In genomic region chr1:156881101-156881500, GRCh38 we compare ENCODE assay signal across 22 cellular contexts. TPM values are rescaled to one million over a fixed set of nuclear protein-coding genes. Genes with fewer than 3 reads are reported as not detected.
DNase-seq lines count a peak whose midpoint lies in the region; ATAC-seq, FAIRE-seq and TF ChIP-seq lines count a peak whose summit lies in the region.
"Had no signal": no experiment of that assay in that cellular context is flagged by ENCODE, and none has a peak within 500 bp of the region (broad histone marks: within the 10 kb centered on the region; RNA-seq: fewer than 3 reads in every experiment).

No MANE protein-coding gene starts in this region.

- H3K79me2 ChIP-seq in K562 (ENCODE audit: control insufficient read depth, insufficient read depth, low read length) = no peaks in the 10 kb centered on the region

- FAIRE-seq in K562 (lab: Jason Lieb, UNC) = peak; percentile 44

- DNase-seq in stimulated activated naive CD8-positive, alpha-beta T cell treated with anti-CD3 and anti-CD28 coated beads, Interleukin-15, amount 100 ng/mL, for 72 hours = no peak
- DNase-seq in K562 (ENCODE audit: extremely low read depth in 1 of 4, low spot score in 3 of 4) = no peak
- no peak for DNase-seq in nephron progenitor cell
- DNase-seq in anterior cingulate cortex (lab: John Stamatoyannopoulos, UW) = no peak
- DNase-seq in activated gamma-delta T cell treated with Interleukin-2 at 50 U/mL for 16 hours = no peak
- DNase-seq in HuH-7 (ENCODE audit: low spot score) = no peak
- DNase-seq: 8988T; Calu3; CD8-positive, alpha-beta T cell; DMS79 treated with DMSO at 0.1 percent for 48 hours; GF-D8; GOT3; H7; HFFc6 had no signal

- no peak overlapping the region for H3K4me3 Mint-ChIP-seq in stimulated activated naive CD8-positive, alpha-beta T cell treated with anti-CD3 and anti-CD28 coated beads, Interleukin-15, Interleukin-2, amounts not matched to agents 100 ng/mL and 50 ng/mL, for 24 hours
- no peak overlapping the region for H3K4me3 Mint-ChIP-seq in stimulated activated naive CD8-positive, alpha-beta T cell treated with anti-CD3 and anti-CD28 coated beads, Interleukin-15, amount 100 ng/mL, for 72 hours
- H3K4me3 Mint-ChIP-seq in nephron progenitor cell = no peak overlapping the region
- H3K4me3 Mint-ChIP-seq: CD8-positive, alpha-beta T cell; HFFc6 had no signal

- no peaks in the 10 kb centered on the region for H3K9me1 ChIP-seq in K562 (ENCODE audit: control insufficient read depth, insufficient read depth, low read length)

- no peak for TF ChIP-seq RAD21 in K562 (CRISPR knock-in tag; conservative IDR thresholded peaks at IDR 0.05 in 1 of 2, IDR thresholded peaks at IDR 0.05 in 1 of 2)

- no peaks in the 10 kb centered on the region for H3K36me3 Mint-ChIP-seq in stimulated activated naive CD8-positive, alpha-beta T cell treated with anti-CD3 and anti-CD28 coated beads, Interleukin-15, Interleukin-2, amounts not matched to agents 100 ng/mL and 50 ng/mL, for 24 hours (ENCODE audit: low read depth)
- no peaks in the 10 kb centered on the region for H3K36me3 Mint-ChIP-seq in nephron progenitor cell (ENCODE audit: low read depth)
- H3K36me3 Mint-ChIP-seq: CD8-positive, alpha-beta T cell had no signal

- H3K36me3 ChIP-seq in K562 (ENCODE audit: control insufficient read depth, insufficient read depth, low read length) = no peaks in the 10 kb centered on the region; the same call in 2 of the 3 replicates
- H3K36me3 ChIP-seq: BLaER1 treated with 17β-estradiol and CSF1 and Interleukin-3, amounts not matched to agents 10 nM and 100 nM had no signal

- WGBS in K562 (ENCODE audit: insufficient coverage, low coverage, missing lambda C conversion rate) = 67% methylated on average over 9 of the region's 10 CpGs

- H3K9me3 ChIP-seq in K562 (replicated peaks; ENCODE audit: control insufficient read depth, insufficient read depth, low read depth, low read length) = no peaks in the 10 kb centered on the region
- H3K9me3 ChIP-seq: BLaER1 treated with 17β-estradiol and CSF1 and Interleukin-3, amounts not matched to agents 10 nM and 100 nM had no signal

- H3K27me3 Mint-ChIP-seq in stimulated activated naive CD8-positive, alpha-beta T cell treated with anti-CD3 and anti-CD28 coated beads, Interleukin-15, Interleukin-2, amounts not matched to agents 100 ng/mL and 50 ng/mL, for 24 hours = peaks cover under 1% of the 10 kb centered on the region
- peaks cover 52% of the 10 kb centered on the region for H3K27me3 Mint-ChIP-seq in stimulated activated naive CD8-positive, alpha-beta T cell treated with anti-CD3 and anti-CD28 coated beads, Interleukin-15, amount 100 ng/mL, for 72 hours
- H3K27me3 Mint-ChIP-seq in nephron progenitor cell (ENCODE audit: low read depth, poor library complexity) = peaks cover 51% of the 10 kb centered on the region

- H3K27ac ChIP-seq in K562 (ENCODE audit: extremely low read depth, low read depth, low read length) = no peak overlapping the region
- H3K27ac ChIP-seq: BLaER1 treated with 17β-estradiol and CSF1 and Interleukin-3, amounts not matched to agents 10 nM and 100 nM; HL-60 had no signal

- no peak for ATAC-seq in stimulated activated naive CD8-positive, alpha-beta T cell treated with anti-CD3 and anti-CD28 coated beads, Interleukin-15, amount 100 ng/mL, for 72 hours
- ATAC-seq in K562 = no peak
- no peak for ATAC-seq in GM18867 (IDR thresholded peaks at IDR 0.05; ENCODE audit: unreplicated experiment)
- ATAC-seq: CD8-positive, alpha-beta T cell; HCT116 had no signal

- H3K4me2 ChIP-seq in K562 (ENCODE audit: insufficient read depth, low read length) = no peak overlapping the region

- no peak for TF ChIP-seq EP300 in K562 (IDR thresholded peaks at IDR 0.05; ENCODE audit: low read length)

- BruUV-seq in K562 (replicated peaks; lab: Mats Ljungman, UMichigan) = no TSS peak

- intact Hi-C loops in K562 (cut with micrococcal nuclease) = no loop called here

- peak overlapping the region; percentile 11 for H3K27ac Mint-ChIP-seq in stimulated activated naive CD8-positive, alpha-beta T cell treated with anti-CD3 and anti-CD28 coated beads, Interleukin-15, Interleukin-2, amounts not matched to agents 100 ng/mL and 50 ng/mL, for 24 hours
- H3K27ac Mint-ChIP-seq in stimulated activated naive CD8-positive, alpha-beta T cell treated with anti-CD3 and anti-CD28 coated beads, Interleukin-15, amount 100 ng/mL, for 72 hours = peak overlapping the region in 1 of 2 donors; percentile 72
- peak overlapping the region; percentile 6 for H3K27ac Mint-ChIP-seq in nephron progenitor cell
- H3K27ac Mint-ChIP-seq: CD8-positive, alpha-beta T cell; HFFc6 had no signal

- H3K4me1 ChIP-seq in K562 (replicated peaks in 1 of 2; ENCODE audit: control insufficient read depth in 2 of 2, insufficient read depth in 2 of 2, low read length in 2 of 2) = peaks cover 14 to 24% of the 10 kb centered on the region in 2 experiments; a peak in 4 of 5 replicates

- H3K9ac ChIP-seq in K562 (ENCODE audit: insufficient read depth in 1 of 2, low read depth in 2 of 2, low read length in 2 of 2) = peak overlapping the region in 1 of 2 experiments; percentile 38; a peak in 2 of 4 replicates

- TF ChIP-seq CTCF in K562 (IDR thresholded peaks at IDR 0.05 in 2 of 3, conservative IDR thresholded peaks at IDR 0.05 in 1 of 3; ENCODE audit: insufficient read depth in 2 of 3, low read depth in 1 of 3, low read length in 3 of 3) = no peak
- TF ChIP-seq CTCF in nephron progenitor cell (IDR thresholded peaks at IDR 0.05) = no peak

- TF ChIP-seq POLR2A in K562 (conservative IDR thresholded peaks at IDR 0.05) = no peak

- in situ Hi-C loops in K562 (cut with MboI) = no loop called here

- no peaks in the 10 kb centered on the region for H3K9me3 Mint-ChIP-seq in stimulated activated naive CD8-positive, alpha-beta T cell treated with anti-CD3 and anti-CD28 coated beads, Interleukin-15, Interleukin-2, amounts not matched to agents 100 ng/mL and 50 ng/mL, for 24 hours
- no peaks in the 10 kb centered on the region for H3K9me3 Mint-ChIP-seq in stimulated activated naive CD8-positive, alpha-beta T cell treated with anti-CD3 and anti-CD28 coated beads, Interleukin-15, amount 100 ng/mL, for 72 hours
- H3K9me3 Mint-ChIP-seq in nephron progenitor cell = no peaks in the 10 kb centered on the region
- H3K9me3 Mint-ChIP-seq: CD8-positive, alpha-beta T cell; HFFc6 had no signal

- H3K27me3 ChIP-seq in K562 (ENCODE audit: control insufficient read depth in 2 of 2, insufficient read depth in 2 of 2, low read length in 2 of 2) = no peaks in the 10 kb centered on the region
- H3K27me3 ChIP-seq: BLaER1 treated with 17β-estradiol and CSF1 and Interleukin-3, amounts not matched to agents 10 nM and 100 nM had no signal

- no peak overlapping the region for H2AFZ ChIP-seq in K562 (ENCODE audit: low read depth, low read length)

- H3K4me1 Mint-ChIP-seq in stimulated activated naive CD8-positive, alpha-beta T cell treated with anti-CD3 and anti-CD28 coated beads, Interleukin-15, Interleukin-2, amounts not matched to agents 100 ng/mL and 50 ng/mL, for 24 hours (ENCODE audit: low read depth) = no peaks in the 10 kb centered on the region
- H3K4me1 Mint-ChIP-seq in stimulated activated naive CD8-positive, alpha-beta T cell treated with anti-CD3 and anti-CD28 coated beads, Interleukin-15, amount 100 ng/mL, for 72 hours = no peaks in the 10 kb centered on the region
- H3K4me1 Mint-ChIP-seq in nephron progenitor cell = peaks cover 41% of the 10 kb centered on the region

- no peaks in the 10 kb centered on the region for H4K20me1 ChIP-seq in K562 (replicated peaks; ENCODE audit: control insufficient read depth, insufficient read depth, low read length)

- POLR2A ChIA-PET in K562 (lab: Yijun Ruan, JAX) = interaction anchor here (0.6 to 1.4 kb wide), 3 partner anchors 11 to 55 kb away, joined by 3 to 4 read pairs (median 4); partner anchors contain the start of gene INSRR

- H3K4me3 ChIP-seq in K562 = no peak overlapping the region
- H3K4me3 ChIP-seq: BLaER1 treated with 17β-estradiol and CSF1 and Interleukin-3, amounts not matched to agents 10 nM and 100 nM had no signal

- CTCF ChIA-PET in K562 (lab: Yijun Ruan, JAX; ENCODE audit: low intra/inter-chr PET ratio) = no interaction called here

RNA-seq across cellular contexts. Expression of gene PEAR1, which starts 12.4 kb away (rescaled TPM):
- total RNA-seq in K562 (2011; cell fraction: chromatin; rRNA removed; ENCODE audit: low replicate concordance) = 6.2 and 13.8 TPM in 2 replicates
- 11.7 and 12.5 TPM in 2 replicates for total RNA-seq in K562 (2011; cell fraction: nucleolus; rRNA removed)
- total RNA-seq in K562 (2011; cell fraction: nucleoplasm; rRNA removed) = 6.5 and 7.2 TPM in 2 replicates
- total RNA-seq in K562 (2014; rRNA removed) (6.4 and 12.7 TPM in 2 replicates), K562 (2014; rRNA removed; fragmentation: Illumina TruSeq; extraction: Trizol) (2.5 and 2.6 TPM in 2 replicates), K562 (2015; rRNA removed; fragmentation: Illumina TruSeq; extraction: Trizol) (5.9 and 6.0 TPM in 2 replicates), K562 (2021) (5.2 and 6.1 TPM in 2 replicates)
- polyA plus RNA-seq in K562 (2011; rRNA removed) (13.9 and 16.6 TPM in 2 replicates), K562 (2014; fragmentation: Illumina TruSeq; extraction: Trizol) (6.8 and 9.8 TPM in 2 replicates), K562 (2014; fragmentation: Nextera tagmentation; extraction: Ambion mirVana) (1 to 10 TPM in 1 of 2 experiments, under 1 TPM in 1; 0.87 to 1.1 TPM), K562 (2014; rRNA removed) (7.0 and 9.1 TPM in 2 replicates)
- 17.4 and 33.0 TPM in 2 replicates for polyA plus RNA-seq in K562 (2011; cell fraction: cytosol; rRNA removed)
- 30.0 and 34.3 TPM in 2 replicates for polyA plus RNA-seq in K562 (2011; cell fraction: nucleus; rRNA removed)
- polyA plus RNA-seq in K562 (2012) = 5.5 and 7.2 TPM in 2 replicates
- polyA minus RNA-seq in K562 (2011; rRNA and poly(A)+ RNA removed) = 6.3 and 7.1 TPM in 2 replicates
- 7.3 and 8.2 TPM in 2 replicates for polyA minus RNA-seq in K562 (2011; cell fraction: cytosol; rRNA and poly(A)+ RNA removed)
- 6.3 and 12.1 TPM in 2 replicates for polyA minus RNA-seq in K562 (2011; cell fraction: nucleus; rRNA and poly(A)+ RNA removed)
- total RNA-seq: CD8-positive, alpha-beta T cell had no signal

RNA-seq across cellular contexts. Expression of gene NTRK1, which starts 20.4 kb away (rescaled TPM):
- total RNA-seq in K562 (2011; cell fraction: chromatin; rRNA removed; ENCODE audit: low replicate concordance) = 54.2 and 208 TPM in 2 replicates
- 116 and 182 TPM in 2 replicates for total RNA-seq in K562 (2011; cell fraction: nucleolus; rRNA removed)
- 78.5 and 79.4 TPM in 2 replicates for total RNA-seq in K562 (2011; cell fraction: nucleoplasm; rRNA removed)
- total RNA-seq in K562 (2014; rRNA removed) = 22.4 and 23.1 TPM in 2 replicates
- total RNA-seq in K562 (2014; rRNA removed; fragmentation: Illumina TruSeq; extraction: Trizol) = 3.3 and 4.8 TPM in 2 replicates
- 4.0 and 4.2 TPM in 2 replicates for total RNA-seq in K562 (2015; rRNA removed; fragmentation: Illumina TruSeq; extraction: Trizol)
- 28.0 and 30.0 TPM in 2 replicates for total RNA-seq in K562 (2021)
- polyA plus RNA-seq in K562 (2011; rRNA removed) = 18.2 and 21.5 TPM in 2 replicates
- 16.8 and 66.3 TPM in 2 replicates for polyA plus RNA-seq in K562 (2011; cell fraction: cytosol; rRNA removed)
- 93.6 and 258 TPM in 2 replicates for polyA plus RNA-seq in K562 (2011; cell fraction: nucleus; rRNA removed)
- polyA plus RNA-seq in K562 (2012) = 23.1 and 95.0 TPM in 2 replicates
- polyA plus RNA-seq in K562 (2014; fragmentation: Illumina TruSeq; extraction: Trizol) = 7.9 and 16.1 TPM in 2 replicates
- 1 to 10 TPM in 1 of 2 experiments, under 1 TPM in 1; 0.46 to 2.3 TPM for polyA plus RNA-seq in K562 (2014; fragmentation: Nextera tagmentation; extraction: Ambion mirVana)
- 23.3 and 26.2 TPM in 2 replicates for polyA plus RNA-seq in K562 (2014; rRNA removed)
- 5.4 and 15.6 TPM in 2 replicates for polyA minus RNA-seq in K562 (2011; rRNA and poly(A)+ RNA removed)
- polyA minus RNA-seq in K562 (2011; cell fraction: cytosol; rRNA and poly(A)+ RNA removed) = 13.1 and 24.5 TPM in 2 replicates
- polyA minus RNA-seq in K562 (2011; cell fraction: nucleus; rRNA and poly(A)+ RNA removed) = 19.4 and 42.9 TPM in 2 replicates
- total RNA-seq: Calu3 had no signal
- polyA plus RNA-seq: AG04450 had no signal

RNA-seq across cellular contexts. Expression of gene INSRR, which starts 22.2 kb away (rescaled TPM):
- total RNA-seq in K562 (2011; cell fraction: chromatin; rRNA removed; ENCODE audit: low replicate concordance) = 0.14 and 1.6 TPM in 2 replicates
- 0.66 and 0.67 TPM in 2 replicates for total RNA-seq in K562 (2011; cell fraction: nucleolus; rRNA removed)
- 0.44 and 0.46 TPM in 2 replicates for total RNA-seq in K562 (2011; cell fraction: nucleoplasm; rRNA removed)
- total RNA-seq in K562 (2014; rRNA removed) (0.08 TPM in 1 of 2 replicates, not detected in the other), K562 (2014; rRNA removed; fragmentation: Illumina TruSeq; extraction: Trizol) (0.04 TPM in 1 of 2 replicates, not detected in the other), K562 (2015; rRNA removed; fragmentation: Illumina TruSeq; extraction: Trizol) (0.04 and 0.07 TPM in 2 replicates), K562 (2021) (0.18 TPM in 2 replicates)
- polyA plus RNA-seq in K562 (2011; rRNA removed) (0.06 and 0.07 TPM in 2 replicates), K562 (2014; fragmentation: Illumina TruSeq; extraction: Trizol) (0.03 and 0.06 TPM in 2 replicates), K562 (2014; fragmentation: Nextera tagmentation; extraction: Ambion mirVana) (not detected), K562 (2014; rRNA removed) (0.07 and 0.12 TPM in 2 replicates)
- 0.04 and 0.16 TPM in 2 replicates for polyA plus RNA-seq in K562 (2011; cell fraction: cytosol; rRNA removed)
- polyA plus RNA-seq in K562 (2011; cell fraction: nucleus; rRNA removed) = 0.44 and 1.7 TPM in 2 replicates
- 0.25 and 0.83 TPM in 2 replicates for polyA plus RNA-seq in K562 (2012)
- polyA minus RNA-seq in K562 (2011; rRNA and poly(A)+ RNA removed) = 0.09 and 0.21 TPM in 2 replicates
- not detected in 2 replicates for polyA minus RNA-seq in K562 (2011; cell fraction: cytosol; rRNA and poly(A)+ RNA removed)
- 0.33 and 0.81 TPM in 2 replicates for polyA minus RNA-seq in K562 (2011; cell fraction: nucleus; rRNA and poly(A)+ RNA removed)
- total RNA-seq: Calu3, H7, HFFc6, HT1080 had no signal
- polyA plus RNA-seq: AG04450 had no signal

RNA-seq across cellular contexts. Expression of gene LRRC71, which starts 39.3 kb away (rescaled TPM):
- 2.2 and 3.8 TPM in 2 replicates for total RNA-seq in K562 (2011; cell fraction: chromatin; rRNA removed; ENCODE audit: low replicate concordance)
- 2.5 and 4.9 TPM in 2 replicates for total RNA-seq in K562 (2011; cell fraction: nucleolus; rRNA removed)
- 2.4 and 2.8 TPM in 2 replicates for total RNA-seq in K562 (2011; cell fraction: nucleoplasm; rRNA removed)
- total RNA-seq in K562 (2014; rRNA removed) = 0.64 TPM in 1 of 2 replicates, not detected in the other
- 0.22 and 0.51 TPM in 2 replicates for total RNA-seq in K562 (2014; rRNA removed; fragmentation: Illumina TruSeq; extraction: Trizol)
- total RNA-seq in K562 (2015; rRNA removed; fragmentation: Illumina TruSeq; extraction: Trizol) = not detected in 2 replicates
- 0.45 and 1.2 TPM in 2 replicates for total RNA-seq in K562 (2021)
- polyA plus RNA-seq in K562 (2011; rRNA removed) = 0.87 and 1.1 TPM in 2 replicates
- 0.99 and 1.4 TPM in 2 replicates for polyA plus RNA-seq in K562 (2011; cell fraction: cytosol; rRNA removed)
- polyA plus RNA-seq in K562 (2011; cell fraction: nucleus; rRNA removed) = 2.4 and 4.3 TPM in 2 replicates
- polyA plus RNA-seq in K562 (2012) = 0.90 and 0.99 TPM in 2 replicates
- polyA plus RNA-seq in K562 (2014; fragmentation: Illumina TruSeq; extraction: Trizol) = 0.06 and 0.51 TPM in 2 replicates
- polyA plus RNA-seq in K562 (2014; fragmentation: Nextera tagmentation; extraction: Ambion mirVana) = under 1 TPM; 0.23 to 0.38 TPM
- 0.19 and 0.91 TPM in 2 replicates for polyA plus RNA-seq in K562 (2014; rRNA removed)
- polyA minus RNA-seq in K562 (2011; rRNA and poly(A)+ RNA removed) = 0.54 and 0.63 TPM in 2 replicates
- 1.5 TPM in 1 of 2 replicates, not detected in the other for polyA minus RNA-seq in K562 (2011; cell fraction: cytosol; rRNA and poly(A)+ RNA removed)
- polyA minus RNA-seq in K562 (2011; cell fraction: nucleus; rRNA and poly(A)+ RNA removed) = 1.1 and 1.4 TPM in 2 replicates
- total RNA-seq: A673; Calu3; CD8-positive, alpha-beta T cell; H7; HT1080 had no signal
- polyA plus RNA-seq: AG04450 had no signal
